ENCODE assay signal across 8 cellular contexts in genomic region chrX:118974908-118975671, GRCh38. TPM values are rescaled to one million over a fixed set of nuclear protein-coding genes. Genes with fewer than 3 reads are reported as not detected.
DNase-seq lines count a peak whose midpoint lies in the region; ATAC-seq lines count a peak whose summit lies in the region.

No MANE protein-coding gene starts in this region.

- no peaks in the 10 kb centered on the region for H3K9me3 ChIP-seq in ES-I3 (ENCODE audit: control insufficient read depth, insufficient read depth, low read length)

- CTCF ChIA-PET in T-cell (lab: Charles Lee), result no interaction called here

- H3K4me3 Mint-ChIP-seq in T-cell, result peak overlapping the region; percentile 85 to 94 (median 85)

- H3K9ac ChIP-seq in ES-I3 (ENCODE audit: low read depth, low read length), result peak overlapping the region; percentile 37; the same call in 1 of the 2 replicates

- peaks cover 17 to 28% (median 19%) of the 10 kb centered on the region in 3 donors for H3K4me1 Mint-ChIP-seq in T-cell

- peak; percentile 47 for ATAC-seq in HG03460 (IDR thresholded peaks at IDR 0.05; ENCODE audit: unreplicated experiment)
- peak; percentile 64 to 72 (median 66) for ATAC-seq in T-cell (replicated peaks in 1 of 4)
- ATAC-seq in GM21367 (IDR thresholded peaks at IDR 0.05; ENCODE audit: unreplicated experiment), result no peak

- no peaks in the 10 kb centered on the region for H3K36me3 ChIP-seq in ES-I3 (ENCODE audit: insufficient read depth, low read length)

- peak in 33 of 34 experiments; percentile 33 to 67 (median 48) for DNase-seq in T-cell
- peak; percentile 31 for DNase-seq in astrocyte of the hippocampus (ENCODE audit: low read depth, low spot score)
- DNase-seq in islet precursor cell, result peak; percentile 68
- peak; percentile 41 for DNase-seq in stimulated activated CD4-positive, alpha-beta T cell treated with anti-CD3 and anti-CD28 coated beads, Interleukin-1b, Interleukin-23, amount 100 ng/mL, for 48 hours
- DNase-seq in NCI-H2107 treated with DMSO at 0.1 percent for 48 hours (lab: John Stamatoyannopoulos, UW; ENCODE audit: unreplicated experiment), result no peak

- no peaks in the 10 kb centered on the region for H3K36me3 Mint-ChIP-seq in T-cell

- no peaks in the 10 kb centered on the region for H3K9me3 Mint-ChIP-seq in T-cell

- POLR2A ChIA-PET in T-cell (lab: Charles Lee), result interaction anchor here in 1 of 2 donors (0.6 kb wide), 1 partner anchor 237 kb away, joined by 4 read pairs; no protein-coding TSS in a partner anchor

- H3K4me1 ChIP-seq in ES-I3 (ENCODE audit: insufficient read depth, low read length), result peaks cover 14% of the 10 kb centered on the region

- peaks cover 4 to 18% of the 10 kb centered on the region in 2 donors for H3K27me3 Mint-ChIP-seq in T-cell

- H3K27ac Mint-ChIP-seq in T-cell, result peak overlapping the region; percentile 91 to 93

RNA-seq across cellular contexts. Expression of gene LONRF3, which starts 0.7 kb away (rescaled TPM):
- 10 to 100 TPM in 3 of 5 donors, 1 to 10 TPM in 2; 3.6 to 11.7 (median 10.7) TPM for total RNA-seq in T-cell
